ENCODE assay signal across 8 cellular contexts in the genomic region with DNA sequence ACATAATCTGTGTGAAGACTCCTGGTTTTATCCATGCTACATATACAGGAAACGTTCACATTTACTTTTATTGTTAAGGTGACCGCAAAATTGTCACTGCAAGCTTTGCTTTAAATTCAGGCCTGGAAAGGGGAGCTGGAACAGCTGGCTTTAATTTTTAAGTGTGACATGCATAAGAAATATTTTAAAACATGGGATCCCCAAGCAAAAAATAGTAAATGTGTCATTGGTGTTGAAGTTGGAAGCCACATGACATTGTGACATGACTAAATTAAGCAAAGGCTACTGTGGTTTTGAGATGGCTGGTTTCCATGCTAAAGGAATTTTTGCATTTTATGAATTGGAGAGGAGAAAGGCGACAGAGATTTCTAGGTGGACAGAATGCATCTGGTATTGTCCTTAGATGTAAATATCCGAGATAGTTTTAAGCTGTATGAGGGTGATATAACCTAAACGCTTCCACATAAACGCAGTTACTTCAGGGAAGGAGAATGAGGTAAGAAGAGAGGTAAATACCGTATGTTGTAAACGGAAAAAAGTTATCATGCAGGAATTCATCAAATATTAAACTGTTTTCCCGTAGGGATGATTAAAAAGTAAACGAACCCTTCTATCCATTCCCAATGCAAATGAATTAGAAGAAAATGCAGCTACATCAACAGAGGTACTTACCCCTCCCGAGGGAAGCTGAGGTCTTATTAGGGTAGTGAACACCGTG. TPM values are rescaled to one million over a fixed set of nuclear protein-coding genes. Genes with fewer than 3 reads are reported as not detected.
A peak's percentile ranks its signal among the peaks of the same experiment; 100 is the strongest.
DNase-seq lines count a peak whose midpoint lies in the region; TF ChIP-seq lines count a peak whose summit lies in the region.

No MANE protein-coding gene starts in this region.

- in situ Hi-C loops in mammary epithelial cell (cut with MboI; ENCODE audit: low sequenced_read_pairs in 2 of 2), result no loop called here

- H3K4me1 ChIP-seq in mammary epithelial cell (ENCODE audit: insufficient read depth, low read length), result peaks cover 20% of the 10 kb centered on the region
- H3K4me1 ChIP-seq in mucosa of rectum (ENCODE audit: control insufficient read depth in 2 of 2, insufficient read depth in 2 of 2, low read length in 2 of 2), result peaks cover 15 to 18% of the 10 kb centered on the region in 2 donors

- H4K20me1 ChIP-seq in mammary epithelial cell (ENCODE audit: insufficient read depth, low read length), result peaks cover 2% of the 10 kb centered on the region

- no peaks in the 10 kb centered on the region for H3K36me3 Mint-ChIP-seq in IgD-negative memory B cell

- CTCF ChIA-PET in mammary epithelial cell (lab: Charles Lee; ENCODE audit: low non-redundant PET), result no interaction called here

- DNase-seq in AG20443 (ENCODE audit: low spot score), result peak; percentile 59
- DNase-seq in mammary epithelial cell, result no peak
- no peak for DNase-seq in head of caudate nucleus
- no peak for DNase-seq in SKM-1 treated with dmso at 0.1 percent for 144 hours (lab: John Stamatoyannopoulos, UW; ENCODE audit: unreplicated experiment)
- DNase-seq in SW480 (ENCODE audit: low spot score), result no peak
- DNase-seq in amygdala (lab: John Stamatoyannopoulos, UW), result no peak

- H3K27me3 ChIP-seq in mammary epithelial cell (ENCODE audit: insufficient read depth, low read length) (no peaks in the 10 kb centered on the region), mucosa of rectum (ENCODE audit: control insufficient read depth in 2 of 2, insufficient read depth in 2 of 2, low read length in 2 of 2) (no peaks in the 10 kb centered on the region)

- no peak for TF ChIP-seq CTCF in mammary epithelial cell (conservative IDR thresholded peaks at IDR 0.05 in 1 of 2, IDR thresholded peaks at IDR 0.05 in 1 of 2; ENCODE audit: extremely low read depth in 1 of 2, insufficient read depth in 1 of 2, low read depth in 1 of 2, low read length in 2 of 2)

- H3K36me3 ChIP-seq in mammary epithelial cell (ENCODE audit: insufficient read depth, low read length), result no peaks in the 10 kb centered on the region
- H3K36me3 ChIP-seq in mucosa of rectum (ENCODE audit: control insufficient read depth in 2 of 2, insufficient read depth in 2 of 2, low read length in 2 of 2), result no peaks in the 10 kb centered on the region

- dilution Hi-C loops in mammary epithelial cell (cut with HindIII; ENCODE audit: low sequenced_read_pairs), result loop anchor here (10.0 kb wide), 1 partner anchor 74 kb away; no protein-coding TSS in a partner anchor

- H3K27ac Mint-ChIP-seq in IgD-negative memory B cell, result peak overlapping the region; percentile 91 to 95 (median 92)

- H3K9ac ChIP-seq in mammary epithelial cell (ENCODE audit: insufficient read depth, low read length), result peak overlapping the region; percentile 86
- peak overlapping the region; percentile 65 to 82 for H3K9ac ChIP-seq in mucosa of rectum (ENCODE audit: low read depth in 1 of 2, low read length in 2 of 2)

- H3K27ac ChIP-seq in mammary epithelial cell (ENCODE audit: insufficient read depth, low read depth, low read length), result peak overlapping the region; percentile 66
- peak overlapping the region; percentile 86 to 94 for H3K27ac ChIP-seq in mucosa of rectum (ENCODE audit: low read depth in 2 of 2, low read length in 2 of 2)

- H2AFZ ChIP-seq in mammary epithelial cell (ENCODE audit: low read depth, low read length), result peak overlapping the region; percentile 99

- intact Hi-C loops in mammary epithelial cell (cut with micrococcal nuclease) (loop anchor here (1.0 to 10.0 kb wide), 2 partner anchors 29 to 194 kb away; a partner anchor contains a TSS), head of caudate nucleus (cut with DNase I) (loop anchor here (1.0 to 5.0 kb wide), 2 partner anchors 11 to 44 kb away; a partner anchor contains a TSS)

- WGBS in mammary epithelial cell (ENCODE audit: low coverage, missing lambda C conversion rate), result 24% methylated on average over 12 of the region's 12 CpGs

- no TSS peak for BruUV-seq in mammary epithelial cell (replicated peaks; lab: Mats Ljungman, UMichigan)

- peak overlapping the region; percentile 44 to 87 (median 61) for H3K4me3 ChIP-seq in mammary epithelial cell (replicated peaks in 1 of 3; ENCODE audit: insufficient read depth in 1 of 3, low read depth in 2 of 3, low read length in 3 of 3)
- peak overlapping the region; percentile 87 to 96 for H3K4me3 ChIP-seq in mucosa of rectum (ENCODE audit: low read length in 2 of 2)

- no peaks in the 10 kb centered on the region for H3K27me3 Mint-ChIP-seq in IgD-negative memory B cell

- peak overlapping the region; percentile 89 for H3K4me2 ChIP-seq in mammary epithelial cell (ENCODE audit: insufficient read depth, low read depth, low read length)

- H3K9me3 Mint-ChIP-seq in IgD-negative memory B cell, result no peaks in the 10 kb centered on the region

- H3K9me3 ChIP-seq in mammary epithelial cell (replicated peaks; ENCODE audit: insufficient read depth, low read length) (no peaks in the 10 kb centered on the region), mucosa of rectum (ENCODE audit: control insufficient read depth in 2 of 2, low read length in 2 of 2) (no peaks in the 10 kb centered on the region)

- peaks cover 18 to 25% (median 23%) of the 10 kb centered on the region in 3 donors for H3K4me1 Mint-ChIP-seq in IgD-negative memory B cell

- H3K79me2 ChIP-seq in mammary epithelial cell (ENCODE audit: insufficient read depth, low read length), result peaks cover 38% of the 10 kb centered on the region

- H3K4me3 Mint-ChIP-seq in IgD-negative memory B cell, result peak overlapping the region; percentile 91 to 97 (median 94)

RNA-seq across cellular contexts. Expression of a gene that starts 0.9 kb away (rescaled TPM):
- 65.5 TPM for polyA plus RNA-seq in IgD-negative memory B cell
- total RNA-seq in mammary epithelial cell, result 10 to 100 TPM; 49.0 to 59.6 TPM
- polyA plus RNA-seq in mammary epithelial cell, result 21.9 TPM
- 24.3 TPM for polyA minus RNA-seq in mammary epithelial cell

RNA-seq across cellular contexts. Expression of a gene that starts 12.1 kb away (rescaled TPM):
- 46.5 TPM for polyA plus RNA-seq in IgD-negative memory B cell
- 10 to 100 TPM; 21.0 to 32.6 TPM for total RNA-seq in mammary epithelial cell
- polyA plus RNA-seq in mammary epithelial cell, result 17.7 TPM
- 50.3 TPM for polyA minus RNA-seq in mammary epithelial cell

RNA-seq across cellular contexts. Expression of a gene that starts 42.3 kb away (rescaled TPM):
- polyA plus RNA-seq in IgD-negative memory B cell (24.3 TPM), mammary epithelial cell (19.1 TPM)
- total RNA-seq in mammary epithelial cell, result 10 to 100 TPM; 45.8 to 49.0 TPM
- 123 TPM for polyA minus RNA-seq in mammary epithelial cell
